ENCODE assay signal across 10 cellular contexts in genomic region chr14:79044894-79045624, GRCh38.
DNase-seq lines count a peak whose midpoint lies in the region; ATAC-seq and TF ChIP-seq lines count a peak whose summit lies in the region.
"Had no signal": no experiment of that assay in that cellular context is flagged by ENCODE, and none has a peak within 500 bp of the region (broad histone marks: within the 10 kb centered on the region; RNA-seq: fewer than 3 reads in every experiment).

No MANE protein-coding gene starts in this region.

- no peak overlapping the region for H3K14ac ChIP-seq in trophoblast cell (ENCODE audit: low read length)

- no peak overlapping the region for H2AFZ ChIP-seq in trophoblast cell (ENCODE audit: insufficient read depth, low read length, poor library complexity)

- no peaks in the 10 kb centered on the region for H3K79me1 ChIP-seq in trophoblast cell (ENCODE audit: low read length)

- H3K4me3 ChIP-seq in epithelial cell of proximal tubule (ENCODE audit: low read depth, low read length) (no peak overlapping the region), trophoblast cell (ENCODE audit: low read depth, low read length) (no peak overlapping the region)
- H3K4me3 ChIP-seq: psoas muscle, SK-N-MC had no signal

- no peak overlapping the region for H3K23ac ChIP-seq in trophoblast cell (ENCODE audit: low read length)

- no peaks in the 10 kb centered on the region for H3K36me3 ChIP-seq in trophoblast cell (ENCODE audit: control insufficient read depth in 1 of 2, insufficient read depth in 2 of 2, low read length in 2 of 2)

- H3K27ac ChIP-seq in trophoblast cell (ENCODE audit: low read depth, low read length) = no peak overlapping the region
- H3K27ac ChIP-seq: psoas muscle, SK-N-MC had no signal

- H4K12ac ChIP-seq in trophoblast cell (ENCODE audit: low read depth, low read length) = no peak overlapping the region

- H3K9me3 ChIP-seq in trophoblast cell (ENCODE audit: insufficient read depth, low read depth, low read length) = no peaks in the 10 kb centered on the region
- H3K9me3 ChIP-seq: psoas muscle had no signal

- no peak overlapping the region for H2BK5ac ChIP-seq in trophoblast cell (ENCODE audit: low read depth, low read length, poor library complexity)

- H3K4me2 ChIP-seq in trophoblast cell (ENCODE audit: low read length) = no peak overlapping the region

- H3K4me1 ChIP-seq in trophoblast cell (ENCODE audit: control insufficient read depth in 1 of 2, insufficient read depth in 2 of 2, low read length in 2 of 2) = peaks cover 0 to 2% of the 10 kb centered on the region in 2 experiments
- H3K4me1 ChIP-seq: psoas muscle had no signal

- peak; percentile 19 for DNase-seq in GM04503 (ENCODE audit: low read depth)
- peak; percentile 99 for DNase-seq in NCI-H69 (lab: John Stamatoyannopoulos, UW)
- DNase-seq in epithelial cell of proximal tubule (ENCODE audit: low read depth) = peak; percentile 88
- peak; percentile 91 to 93 for DNase-seq in trophoblast cell
- DNase-seq in activated CD4-positive, alpha-beta T cell treated with anti-CD3 and anti-CD28 coated beads, Interleukin-2, amount 50 U/mL, for 1 hour = no peak
- no peak for DNase-seq in NCI-H1105 (lab: John Stamatoyannopoulos, UW)
- DNase-seq: psoas muscle had no signal

- no peak overlapping the region for H2BK12ac ChIP-seq in trophoblast cell (ENCODE audit: low read length)

- H3K4ac ChIP-seq in trophoblast cell (ENCODE audit: low read depth, low read length) = no peak overlapping the region

- no peak overlapping the region for H4K8ac ChIP-seq in trophoblast cell (ENCODE audit: low read depth, low read length)

- no peak overlapping the region for H3K18ac ChIP-seq in trophoblast cell (ENCODE audit: low read length)

- H3K9ac ChIP-seq in trophoblast cell (ENCODE audit: low read length) = no peak overlapping the region

- WGBS in trophoblast cell (ENCODE audit: extremely low coverage, insufficient coverage, insufficient read length) = no CpG with 5 or more reads among the region's 8 CpGs

- H3K27me3 ChIP-seq in trophoblast cell (ENCODE audit: insufficient read depth, low read length) = no peaks in the 10 kb centered on the region

- no peaks in the 10 kb centered on the region for H3K79me2 ChIP-seq in trophoblast cell (ENCODE audit: control insufficient read depth, insufficient read depth, low read length, poor library complexity)

- ATAC-seq in GM18520 (IDR thresholded peaks at IDR 0.05; ENCODE audit: unreplicated experiment) = no peak
- no peak for ATAC-seq in GM18511 (IDR thresholded peaks at IDR 0.05; ENCODE audit: unreplicated experiment)

- TF ChIP-seq CTCF in epithelial cell of proximal tubule (conservative IDR thresholded peaks at IDR 0.05; ENCODE audit: low read depth, low read length) = no peak

- no peak overlapping the region for H2BK120ac ChIP-seq in trophoblast cell (ENCODE audit: insufficient read depth, low read length, poor library complexity)

- no peak overlapping the region for H2AK5ac ChIP-seq in trophoblast cell (ENCODE audit: low read length)

- H4K91ac ChIP-seq in trophoblast cell (ENCODE audit: low read depth, low read length) = no peak overlapping the region

Comparison
In these comparisons a context has a peak if more than half of its experiments do, and no peak if none do; other contexts are left out.
1. DNase-seq: peak in GM04503 (single experiment), NCI-H69 (single experiment), epithelial cell of proximal tubule (single experiment) and trophoblast cell (2 of 2); none in activated CD4-positive, alpha-beta T cell treated with anti-CD3 and anti-CD28 coated beads, Interleukin-2, amount 50 U/mL, for 1 hour (single experiment) and NCI-H1105 (single experiment).